In genomic region chr21:33569986-33570385, GRCh38 we compare ENCODE assay signal across 18 cellular contexts. TPM values are rescaled to one million over a fixed set of nuclear protein-coding genes. Genes with fewer than 3 reads are reported as not detected.
DNase-seq lines count a peak whose midpoint lies in the region; ATAC-seq and TF ChIP-seq lines count a peak whose summit lies in the region.
"Had no signal": no experiment of that assay in that cellular context is flagged by ENCODE, and none has a peak within 500 bp of the region (broad histone marks: within the 10 kb centered on the region; RNA-seq: fewer than 3 reads in every experiment).

No MANE protein-coding gene starts in this region.

- H3K9me3 Mint-ChIP-seq in activated naive CD4-positive, alpha-beta T cell treated with anti-CD3 and anti-CD28 coated beads, Interleukin-2, amount 50 U/mL, for 24 hours: no peaks in the 10 kb centered on the region
- H3K9me3 Mint-ChIP-seq in effector memory CD8-positive, alpha-beta T cell: no peaks in the 10 kb centered on the region
- H3K9me3 Mint-ChIP-seq in stimulated activated memory B cell treated with anti-CD40 and anti-IgM and Interleukin-4, amounts not matched to agents 10 μg/mL and 1 μg/mL and 100 μg/mL, for 72 hours: no peaks in the 10 kb centered on the region
- H3K9me3 Mint-ChIP-seq: stimulated activated naive CD8-positive, alpha-beta T cell treated with anti-CD3 and anti-CD28 coated beads, Interleukin-15, amount 100 ng/mL, for 72 hours had no signal

- no peaks in the 10 kb centered on the region for H3K27me3 Mint-ChIP-seq in activated naive CD4-positive, alpha-beta T cell treated with anti-CD3 and anti-CD28 coated beads, Interleukin-2, amount 50 U/mL, for 24 hours
- no peaks in the 10 kb centered on the region for H3K27me3 Mint-ChIP-seq in effector memory CD8-positive, alpha-beta T cell
- H3K27me3 Mint-ChIP-seq in stimulated activated memory B cell treated with anti-CD40 and anti-IgM and Interleukin-4, amounts not matched to agents 10 μg/mL and 1 μg/mL and 100 μg/mL, for 72 hours: no peaks in the 10 kb centered on the region
- H3K27me3 Mint-ChIP-seq: stimulated activated naive CD8-positive, alpha-beta T cell treated with anti-CD3 and anti-CD28 coated beads, Interleukin-15, amount 100 ng/mL, for 72 hours had no signal

- peaks cover 31% of the 10 kb centered on the region for H3K4me1 Mint-ChIP-seq in activated naive CD4-positive, alpha-beta T cell treated with anti-CD3 and anti-CD28 coated beads, Interleukin-2, amount 50 U/mL, for 24 hours
- H3K4me1 Mint-ChIP-seq in effector memory CD8-positive, alpha-beta T cell (ENCODE audit: low read depth in 2 of 2): peaks cover 9 to 14% of the 10 kb centered on the region in 2 donors
- peaks cover 9% of the 10 kb centered on the region for H3K4me1 Mint-ChIP-seq in stimulated activated memory B cell treated with anti-CD40 and anti-IgM and Interleukin-4, amounts not matched to agents 10 μg/mL and 1 μg/mL and 100 μg/mL, for 72 hours

- H3K9ac ChIP-seq in SK-N-MC (ENCODE audit: insufficient read length): no peak overlapping the region

- no peak for TF ChIP-seq POLR2A in esophagus squamous epithelium (IDR thresholded peaks at IDR 0.05)

- H3K27ac ChIP-seq in SK-N-MC (peak overlapping the region; percentile 27; the same call in 1 of the 2 replicates), esophagus squamous epithelium (no peak overlapping the region)
- H3K27ac ChIP-seq: Peyer's patch, right atrium auricular region, VCaP had no signal

- H3K4me1 ChIP-seq in esophagus squamous epithelium: peaks cover 0 to 14% (median 0%) of the 10 kb centered on the region in 3 donors
- H3K4me1 ChIP-seq: Peyer's patch, right atrium auricular region had no signal

- H3K27me3 ChIP-seq in esophagus squamous epithelium: no peaks in the 10 kb centered on the region
- H3K27me3 ChIP-seq: Peyer's patch, right atrium auricular region had no signal

- WGBS in esophagus squamous epithelium, 2 donors: 89 to 93% methylated on average over 5 of the region's 5 CpGs

- H3K4me3 Mint-ChIP-seq in activated naive CD4-positive, alpha-beta T cell treated with anti-CD3 and anti-CD28 coated beads, Interleukin-2, amount 50 U/mL, for 24 hours: no peak overlapping the region
- no peak overlapping the region for H3K4me3 Mint-ChIP-seq in effector memory CD8-positive, alpha-beta T cell
- H3K4me3 Mint-ChIP-seq in stimulated activated memory B cell treated with anti-CD40 and anti-IgM and Interleukin-4, amounts not matched to agents 10 μg/mL and 1 μg/mL and 100 μg/mL, for 72 hours: no peak overlapping the region
- H3K4me3 Mint-ChIP-seq: stimulated activated naive CD8-positive, alpha-beta T cell treated with anti-CD3 and anti-CD28 coated beads, Interleukin-15, amount 100 ng/mL, for 72 hours had no signal

- TF ChIP-seq CTCF in esophagus squamous epithelium (IDR thresholded peaks at IDR 0.05): no peak

- H3K4me3 ChIP-seq in SK-N-MC: no peak overlapping the region
- no peak overlapping the region for H3K4me3 ChIP-seq in esophagus squamous epithelium
- H3K4me3 ChIP-seq: HAP-1, Peyer's patch, right atrium auricular region had no signal

- H3K36me3 ChIP-seq in SK-N-MC (ENCODE audit: insufficient read depth, low read length) (peaks cover 91% of the 10 kb centered on the region), esophagus squamous epithelium (peaks cover 4 to 97% (median 37%) of the 10 kb centered on the region in 3 donors)

- H3K9me3 ChIP-seq in SK-N-MC (ENCODE audit: low read depth, low read length) (no peaks in the 10 kb centered on the region), esophagus squamous epithelium (no peaks in the 10 kb centered on the region)
- H3K9me3 ChIP-seq: HAP-1, Peyer's patch, right atrium auricular region had no signal

- ATAC-seq in effector memory CD8-positive, alpha-beta T cell (replicated peaks): no peak
- no peak for ATAC-seq in stimulated activated memory B cell treated with anti-CD40 and anti-IgM and Interleukin-4, amounts not matched to agents 10 μg/mL and 1 μg/mL and 100 μg/mL, for 72 hours
- ATAC-seq: stimulated activated naive CD8-positive, alpha-beta T cell treated with anti-CD3 and anti-CD28 coated beads, Interleukin-15, amount 100 ng/mL, for 72 hours had no signal

- H3K27ac Mint-ChIP-seq in activated naive CD4-positive, alpha-beta T cell treated with anti-CD3 and anti-CD28 coated beads, Interleukin-2, amount 50 U/mL, for 24 hours: peak overlapping the region; percentile 3
- H3K27ac Mint-ChIP-seq in effector memory CD8-positive, alpha-beta T cell: peak overlapping the region; percentile 54 to 69
- peak overlapping the region; percentile 55 for H3K27ac Mint-ChIP-seq in stimulated activated memory B cell treated with anti-CD40 and anti-IgM and Interleukin-4, amounts not matched to agents 10 μg/mL and 1 μg/mL and 100 μg/mL, for 72 hours

- H3K36me3 Mint-ChIP-seq in activated naive CD4-positive, alpha-beta T cell treated with anti-CD3 and anti-CD28 coated beads, Interleukin-2, amount 50 U/mL, for 24 hours: peaks cover 7% of the 10 kb centered on the region
- H3K36me3 Mint-ChIP-seq in effector memory CD8-positive, alpha-beta T cell (ENCODE audit: insufficient read depth): peaks cover 65% of the 10 kb centered on the region
- peaks cover 40% of the 10 kb centered on the region for H3K36me3 Mint-ChIP-seq in stimulated activated memory B cell treated with anti-CD40 and anti-IgM and Interleukin-4, amounts not matched to agents 10 μg/mL and 1 μg/mL and 100 μg/mL, for 72 hours

- no peak for DNase-seq in activated naive CD4-positive, alpha-beta T cell treated with Interleukin-2 at 50 U/mL for 16 hours
- DNase-seq in SK-N-MC (ENCODE audit: low read depth, low spot score): no peak
- DNase-seq in effector memory CD8-positive, alpha-beta T cell: no peak
- DNase-seq in esophagus squamous epithelium (lab: John Stamatoyannopoulos, UW): no peak
- no peak for DNase-seq in amygdala (lab: John Stamatoyannopoulos, UW)
- no peak for DNase-seq in germinal center (ENCODE audit: low spot score)
- DNase-seq: caudate nucleus; COR-L47; NCI-H2171; NCI-H774; Peyer's patch; stimulated activated CD4-positive, alpha-beta T cell treated with anti-CD3 and anti-CD28 coated beads, Interleukin-15, amount 100 ng/mL, for 24 hours; stimulated activated naive CD8-positive, alpha-beta T cell treated with anti-CD3 and anti-CD28 coated beads, Interleukin-15, amount 100 ng/mL, for 72 hours had no signal

- intact Hi-C loops in esophagus squamous epithelium (cut with DNase I): no loop called here

RNA-seq across cellular contexts. Expression of gene DONSON, which starts 18.5 kb away (rescaled TPM):
- 10 to 100 TPM in 3 of 4 donors, 1 to 10 TPM in 1; 6.1 to 13.2 (median 11.9) TPM for total RNA-seq in esophagus squamous epithelium

RNA-seq across cellular contexts. Expression of gene SON, which starts 27.1 kb away (rescaled TPM):
- total RNA-seq in esophagus squamous epithelium: 100 to 1,000 TPM; 124 to 265 (median 234) TPM

RNA-seq across cellular contexts. Expression of gene GART, which starts 28.1 kb away (rescaled TPM):
- 100 to 1,000 TPM in 2 of 4 donors, 10 to 100 TPM in 2; 38.7 to 147 (median 88.7) TPM for total RNA-seq in esophagus squamous epithelium

Comparison
In these comparisons a context has a peak if more than half of its experiments do, and no peak if none do; other contexts are left out.
1. H3K27ac Mint-ChIP-seq: peak in every context shown above with its lines; median percentile 62 in effector memory CD8-positive, alpha-beta T cell; 55 in stimulated activated memory B cell treated with anti-CD40 and anti-IgM and Interleukin-4, amounts not matched to agents 10 μg/mL and 1 μg/mL and 100 μg/mL, for 72 hours; 3 in activated naive CD4-positive, alpha-beta T cell treated with anti-CD3 and anti-CD28 coated beads, Interleukin-2, amount 50 U/mL, for 24 hours.